ENCODE assay signal across 27 cellular contexts in genomic region chrX:155876704-155877103, GRCh38. TPM values are rescaled to one million over a fixed set of nuclear protein-coding genes. Genes with fewer than 3 reads are reported as not detected.
A peak's percentile ranks its signal among the peaks of the same experiment; 100 is the strongest.
DNase-seq lines count a peak whose midpoint lies in the region; ATAC-seq and TF ChIP-seq lines count a peak whose summit lies in the region.
"Had no signal": no experiment of that assay in that cellular context is flagged by ENCODE, and none has a peak within 500 bp of the region (broad histone marks: within the 10 kb centered on the region; RNA-seq: fewer than 3 reads in every experiment).

No MANE protein-coding gene starts in this region.

- H3K4me2 ChIP-seq in MM.1S (ENCODE audit: low read depth, low read length) = peak overlapping the region; percentile 52
- H3K4me2 ChIP-seq: hepatocyte had no signal

- peaks cover 0 to 2% of the 10 kb centered on the region in 2 donors for H3K9me3 Mint-ChIP-seq in activated T-cell treated with anti-CD3 and anti-CD28 coated beads, Interleukin-2, amount 50 U/mL, for 72 hours
- peaks cover 6% of the 10 kb centered on the region for H3K9me3 Mint-ChIP-seq in T-helper 2 cell treated with Interferon-gamma antibody and Interleukin-4, amounts not matched to agents 5 μg/mL and 100 μg/mL, for 36 hours
- peaks cover 0 to 3% of the 10 kb centered on the region in 2 donors for H3K9me3 Mint-ChIP-seq in stimulated activated naive B cell treated with anti-CD40 and anti-IgM and Interleukin-4, amounts not matched to agents 10 μg/mL and 1 μg/mL and 100 μg/mL, for 72 hours
- H3K9me3 Mint-ChIP-seq in Caco-2 (ENCODE audit: unreplicated experiment) = no peaks in the 10 kb centered on the region
- H3K9me3 Mint-ChIP-seq: T-cell had no signal

- no peak for DNase-seq in activated T-cell treated with anti-CD3 and anti-CD28 coated beads, Interleukin-2, amount 50 U/mL, for 72 hours
- no peak for DNase-seq in activated T-cell treated with anti-CD3 and anti-CD28 coated beads, Interleukin-2, amount 50 U/mL, for 1 hour
- peak; percentile 40 for DNase-seq in MM.1S
- DNase-seq in T-helper 2 cell treated with Interferon-gamma antibody and Interleukin-4, amounts not matched to agents 5 μg/mL and 100 μg/mL, for 36 hours (ENCODE audit: low spot score) = no peak
- no peak for DNase-seq in stimulated activated naive B cell treated with anti-CD40 and anti-IgM and Interleukin-4, amounts not matched to agents 10 μg/mL and 1 μg/mL and 100 μg/mL, for 72 hours
- no peak for DNase-seq in SIG-M5 (lab: John Stamatoyannopoulos, UW)
- DNase-seq in Caco-2 = no peak
- no peak for DNase-seq in HK-2 (ENCODE audit: unreplicated experiment)
- DNase-seq: activated CD4-positive, alpha-beta T cell treated with anti-CD3 and anti-CD28 coated beads for 1 hour; activated naive CD4-positive, alpha-beta T cell treated with anti-CD3 and anti-CD28 coated beads, Interleukin-2, amount 10 ng/mL, durations not matched to agents 7 days and 5 days; activated T-cell treated with anti-CD3 and anti-CD28 coated beads, Interleukin-2, amount 50 U/mL, for 48 hours; amygdala; BE2C; DMS79; effector memory CD4-positive, alpha-beta T cell; naive B cell; NCI-H1105 treated with DMSO at 0.1 percent for 48 hours; NCI-H2029 treated with DMSO at 0.1 percent for 48 hours; NCI-H2227 treated with DMSO at 0.1 percent for 48 hours; NCI-H69; occipital lobe; SHP77 treated with DMSO at 0.1 percent for 48 hours; stimulated activated CD8-positive, alpha-beta memory T cell treated with anti-CD3 and anti-CD28 coated beads, Interleukin-4, amount 100 ng/mL, for 48 hours; T-cell had no signal

- H3K27ac ChIP-seq in MM.1S (ENCODE audit: low read length) = peak overlapping the region; percentile 22; the same call in 1 of the 2 replicates
- H3K27ac ChIP-seq: hepatocyte had no signal

- H3K27ac Mint-ChIP-seq in activated T-cell treated with anti-CD3 and anti-CD28 coated beads, Interleukin-2, amount 50 U/mL, for 72 hours = peak overlapping the region; percentile 74
- peak overlapping the region; percentile 53 for H3K27ac Mint-ChIP-seq in T-helper 2 cell treated with Interferon-gamma antibody and Interleukin-4, amounts not matched to agents 5 μg/mL and 100 μg/mL, for 36 hours
- peak overlapping the region; percentile 62 for H3K27ac Mint-ChIP-seq in stimulated activated naive B cell treated with anti-CD40 and anti-IgM and Interleukin-4, amounts not matched to agents 10 μg/mL and 1 μg/mL and 100 μg/mL, for 72 hours
- H3K27ac Mint-ChIP-seq in Caco-2 (ENCODE audit: unreplicated experiment) = no peak overlapping the region
- H3K27ac Mint-ChIP-seq: activated naive CD4-positive, alpha-beta T cell treated with anti-CD3 and anti-CD28 coated beads, Interleukin-2, amount 10 ng/mL, durations not matched to agents 7 days and 5 days; T-cell had no signal

- no peaks in the 10 kb centered on the region for H3K9me2 ChIP-seq in MM.1S (replicated peaks; ENCODE audit: insufficient read depth, low read length)

- TF ChIP-seq CTCF in MM.1S (IDR thresholded peaks at IDR 0.05; ENCODE audit: low read length) = no peak
- TF ChIP-seq CTCF in Caco-2 (IDR thresholded peaks at IDR 0.05; ENCODE audit: insufficient read depth in 1 of 2, low read depth in 1 of 2, low read length in 1 of 2, severe bottlenecking in 1 of 2, unreplicated experiment in 1 of 2) = no peak

- peaks cover 3% of the 10 kb centered on the region for H3K79me2 ChIP-seq in MM.1S (ENCODE audit: low read length)

- intact Hi-C loops in Caco-2 (cut with micrococcal nuclease; ENCODE audit: unreplicated experiment) = no loop called here

- no peaks in the 10 kb centered on the region for H3K9me3 ChIP-seq in MM.1S (replicated peaks; ENCODE audit: insufficient read depth, low read length)
- no peaks in the 10 kb centered on the region for H3K9me3 ChIP-seq in Caco-2
- H3K9me3 ChIP-seq: BE2C had no signal

- ATAC-seq in activated T-cell treated with anti-CD3 and anti-CD28 coated beads, Interleukin-2, amount 50 U/mL, for 72 hours (replicated peaks in 1 of 2) = no peak
- ATAC-seq in stimulated activated naive B cell treated with anti-CD40 and anti-IgM and Interleukin-4, amounts not matched to agents 10 μg/mL and 1 μg/mL and 100 μg/mL, for 72 hours (replicated peaks) = peak; percentile 33 to 39
- ATAC-seq: esophagus mucosa, left lobe of liver, T-cell had no signal

- H3K4me1 ChIP-seq in MM.1S (ENCODE audit: low read length) (no peaks in the 10 kb centered on the region; the same call in 1 of the 2 replicates), Caco-2 (no peaks in the 10 kb centered on the region)
- H3K4me1 ChIP-seq: BE2C had no signal

- peaks cover 7% of the 10 kb centered on the region for H3K4me1 Mint-ChIP-seq in activated T-cell treated with anti-CD3 and anti-CD28 coated beads, Interleukin-2, amount 50 U/mL, for 72 hours (ENCODE audit: low read depth)
- peaks cover 16% of the 10 kb centered on the region for H3K4me1 Mint-ChIP-seq in T-helper 2 cell treated with Interferon-gamma antibody and Interleukin-4, amounts not matched to agents 5 μg/mL and 100 μg/mL, for 36 hours (ENCODE audit: low read depth)
- H3K4me1 Mint-ChIP-seq in stimulated activated naive B cell treated with anti-CD40 and anti-IgM and Interleukin-4, amounts not matched to agents 10 μg/mL and 1 μg/mL and 100 μg/mL, for 72 hours = peaks cover 8 to 14% of the 10 kb centered on the region in 2 donors
- peaks cover 9% of the 10 kb centered on the region for H3K4me1 Mint-ChIP-seq in Caco-2 (ENCODE audit: low read depth, unreplicated experiment)

- H3K36me3 ChIP-seq in MM.1S (replicated peaks; ENCODE audit: insufficient read depth, low read length) = no peaks in the 10 kb centered on the region
- H3K36me3 ChIP-seq in Caco-2 (ENCODE audit: control insufficient read depth, insufficient read depth, low read length) = no peaks in the 10 kb centered on the region
- H3K36me3 ChIP-seq: BE2C had no signal

- no peaks in the 10 kb centered on the region for H4K20me1 ChIP-seq in MM.1S (ENCODE audit: insufficient read depth, low read length)

- POLR2A ChIA-PET in Caco-2 (lab: Charles Lee) = no interaction called here

- peaks cover 27% of the 10 kb centered on the region for H3K27me3 Mint-ChIP-seq in activated T-cell treated with anti-CD3 and anti-CD28 coated beads, Interleukin-2, amount 50 U/mL, for 72 hours (ENCODE audit: low read depth)
- H3K27me3 Mint-ChIP-seq in T-helper 2 cell treated with Interferon-gamma antibody and Interleukin-4, amounts not matched to agents 5 μg/mL and 100 μg/mL, for 36 hours (ENCODE audit: low read depth) = peaks cover 8% of the 10 kb centered on the region
- peaks cover 5 to 12% of the 10 kb centered on the region in 2 donors for H3K27me3 Mint-ChIP-seq in stimulated activated naive B cell treated with anti-CD40 and anti-IgM and Interleukin-4, amounts not matched to agents 10 μg/mL and 1 μg/mL and 100 μg/mL, for 72 hours
- H3K27me3 Mint-ChIP-seq in Caco-2 (ENCODE audit: insufficient read depth, unreplicated experiment) = peaks cover 2% of the 10 kb centered on the region

- H3K27me3 ChIP-seq in MM.1S (replicated peaks; ENCODE audit: insufficient read depth, low read length) = no peaks in the 10 kb centered on the region
- no peaks in the 10 kb centered on the region for H3K27me3 ChIP-seq in Caco-2 (replicated peaks; ENCODE audit: control insufficient read depth, insufficient read depth, low read length)
- H3K27me3 ChIP-seq: hepatocyte had no signal

- H3K4me3 ChIP-seq in MM.1S (ENCODE audit: low read length) = peak overlapping the region; percentile 17; the same call in 1 of the 2 replicates
- no peak overlapping the region for H3K4me3 ChIP-seq in Caco-2 (ENCODE audit: low read depth, low read length)
- H3K4me3 ChIP-seq: hepatocyte had no signal

- H3K36me3 Mint-ChIP-seq in activated T-cell treated with anti-CD3 and anti-CD28 coated beads, Interleukin-2, amount 50 U/mL, for 72 hours (ENCODE audit: insufficient read depth in 2 of 2) = no peaks in the 10 kb centered on the region
- H3K36me3 Mint-ChIP-seq in T-helper 2 cell treated with Interferon-gamma antibody and Interleukin-4, amounts not matched to agents 5 μg/mL and 100 μg/mL, for 36 hours (ENCODE audit: low read depth) = peaks cover 2% of the 10 kb centered on the region
- H3K36me3 Mint-ChIP-seq in stimulated activated naive B cell treated with anti-CD40 and anti-IgM and Interleukin-4, amounts not matched to agents 10 μg/mL and 1 μg/mL and 100 μg/mL, for 72 hours = no peaks in the 10 kb centered on the region
- H3K36me3 Mint-ChIP-seq in Caco-2 (ENCODE audit: insufficient read depth, unreplicated experiment) = peaks cover 7% of the 10 kb centered on the region
- H3K36me3 Mint-ChIP-seq: activated naive CD4-positive, alpha-beta T cell treated with anti-CD3 and anti-CD28 coated beads, Interleukin-2, amount 10 ng/mL, durations not matched to agents 7 days and 5 days; naive B cell; T-cell had no signal

- H3K4me3 Mint-ChIP-seq in activated T-cell treated with anti-CD3 and anti-CD28 coated beads, Interleukin-2, amount 50 U/mL, for 72 hours = peak overlapping the region in 1 of 2 donors; percentile 23
- H3K4me3 Mint-ChIP-seq in T-helper 2 cell treated with Interferon-gamma antibody and Interleukin-4, amounts not matched to agents 5 μg/mL and 100 μg/mL, for 36 hours = no peak overlapping the region
- H3K4me3 Mint-ChIP-seq in stimulated activated naive B cell treated with anti-CD40 and anti-IgM and Interleukin-4, amounts not matched to agents 10 μg/mL and 1 μg/mL and 100 μg/mL, for 72 hours = peak overlapping the region; percentile 27 to 66
- no peak overlapping the region for H3K4me3 Mint-ChIP-seq in Caco-2 (ENCODE audit: unreplicated experiment)
- H3K4me3 Mint-ChIP-seq: activated naive CD4-positive, alpha-beta T cell treated with anti-CD3 and anti-CD28 coated beads, Interleukin-2, amount 10 ng/mL, durations not matched to agents 7 days and 5 days; T-cell had no signal

- peaks cover 6% of the 10 kb centered on the region; the same call in 1 of the 2 replicates for H3F3A ChIP-seq in MM.1S (ENCODE audit: insufficient read depth, low read length)

- H3K9ac ChIP-seq in MM.1S (ENCODE audit: low read length) = no peak overlapping the region

- peak overlapping the region; percentile 42; the same call in 1 of the 2 replicates for H2AFZ ChIP-seq in MM.1S (ENCODE audit: low read length)
- H2AFZ ChIP-seq: hepatocyte had no signal

- CTCF ChIA-PET in Caco-2 (lab: Charles Lee) = no interaction called here

- no TSS peak for BruUV-seq in Caco-2 (replicated peaks; lab: Mats Ljungman, UMichigan)

RNA-seq across cellular contexts. Expression of gene VAMP7, which starts 4.4 kb away (rescaled TPM):
- total RNA-seq in activated T-cell treated with anti-CD3 and anti-CD28 coated beads, Interleukin-2, amount 50 U/mL, for 72 hours = 10 to 100 TPM; 41.2 to 46.9 TPM
- total RNA-seq in Caco-2 (2022) = 29.7 and 31.5 TPM in 2 replicates

Comparison
In these comparisons a context has a peak if more than half of its experiments do, and no peak if none do; other contexts are left out.
1. ATAC-seq: peak in stimulated activated naive B cell treated with anti-CD40 and anti-IgM and Interleukin-4, amounts not matched to agents 10 μg/mL and 1 μg/mL and 100 μg/mL, for 72 hours (2 of 2); none in activated T-cell treated with anti-CD3 and anti-CD28 coated beads, Interleukin-2, amount 50 U/mL, for 72 hours (0 of 2).
2. H3K4me3 Mint-ChIP-seq: peak in stimulated activated naive B cell treated with anti-CD40 and anti-IgM and Interleukin-4, amounts not matched to agents 10 μg/mL and 1 μg/mL and 100 μg/mL, for 72 hours (2 of 2); none in T-helper 2 cell treated with Interferon-gamma antibody and Interleukin-4, amounts not matched to agents 5 μg/mL and 100 μg/mL, for 36 hours (single experiment) and Caco-2 (single experiment).